Comparison of ENCODE assay signal across 28 cellular contexts in the genomic region with DNA sequence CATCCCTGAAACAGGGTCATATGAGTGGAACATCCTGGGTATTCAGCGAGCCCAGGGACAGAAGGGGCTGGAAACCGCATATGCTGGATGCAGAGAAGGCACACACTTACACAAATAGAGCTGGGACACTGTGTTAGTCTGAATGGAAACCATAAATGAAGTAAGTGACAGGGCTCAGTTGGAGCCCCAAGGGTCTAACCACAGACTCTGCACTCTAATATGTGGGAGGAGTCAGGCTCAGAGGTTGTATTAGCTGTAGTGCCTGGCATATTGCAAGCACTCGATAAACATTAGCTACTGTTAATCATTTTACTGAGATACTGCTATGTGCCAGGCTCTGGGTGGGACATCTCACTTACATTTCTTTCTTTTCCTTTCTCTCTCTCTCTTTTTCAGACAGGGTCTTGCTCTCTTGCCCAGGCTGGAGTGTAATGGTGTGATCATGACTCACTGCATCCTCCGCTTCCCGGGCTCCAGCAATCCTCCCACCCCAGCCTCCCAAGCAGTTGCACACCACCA. TPM values are rescaled to one million over a fixed set of nuclear protein-coding genes. Genes with fewer than 3 reads are reported as not detected.
"Had no signal": no experiment of that assay in that cellular context is flagged by ENCODE, and none has a peak within 500 bp of the region (broad histone marks: within the 10 kb centered on the region; RNA-seq: fewer than 3 reads in every experiment).

No MANE protein-coding gene starts in this region.

- H3K4me1 ChIP-seq: colonic mucosa, gastroesophageal sphincter had no signal

- H3K9me3 ChIP-seq: colonic mucosa, right lobe of liver, tibial nerve had no signal

- H3K4me3 ChIP-seq: colonic mucosa, gastroesophageal sphincter, hepatocyte, ovary, right lobe of liver, tibial nerve had no signal

- DNase-seq: activated CD4-positive, alpha-beta T cell treated with anti-CD3 and anti-CD28 coated beads for 1 hour; activated CD4-positive, alpha-beta T cell treated with anti-CD3 and anti-CD28 coated beads, Interleukin-2, amount 50 U/mL, for 1 hour; activated CD8-positive, alpha-beta T cell treated with anti-CD3 and anti-CD28 coated beads for 36 hours; activated naive CD4-positive, alpha-beta T cell; activated T-cell treated with anti-CD3 and anti-CD28 coated beads, Interleukin-2, amount 50 U/mL, for 4 hours; colonic mucosa; dorsolateral prefrontal cortex; effector memory CD4-positive, alpha-beta T cell; left cardiac atrium; mammary epithelial cell; ovary; right lobe of liver; stimulated activated CD4-positive, alpha-beta T cell treated with anti-CD3 and anti-CD28 coated beads, Interleukin-2, amount 100 ng/mL, for 48 hours; stimulated activated naive CD4-positive, alpha-beta T cell treated with Interleukin-2 at 50 U/mL for 16 hours; T1000 had no signal

- ATAC-seq: activated CD8-positive, alpha-beta T cell treated with anti-CD3 and anti-CD28 coated beads for 36 hours; activated T-cell treated with anti-CD3 and anti-CD28 coated beads, Interleukin-2, amount 50 U/mL, for 4 hours; gastroesophageal sphincter; left cardiac atrium; right lobe of liver had no signal

- H3K27ac ChIP-seq: colonic mucosa, gastroesophageal sphincter, hepatocyte, ovary, right lobe of liver, tibial nerve had no signal

- H3K36me3 ChIP-seq: colonic mucosa, gastroesophageal sphincter, ovary, right lobe of liver, tibial nerve had no signal

RNA-seq across cellular contexts. Expression of a gene that starts 6.5 kb away (rescaled TPM):
- total RNA-seq: activated T-cell treated with anti-CD3 and anti-CD28 coated beads, Interleukin-2, amount 50 U/mL, for 4 hours; bronchial epithelial cell; colonic mucosa; epithelial cell of proximal tubule; fibroblast of lung; fibroblast of villous mesenchyme; gastroesophageal sphincter; hepatocyte; mammary epithelial cell; mucosa of gallbladder; ovary; renal cortical epithelial cell; right lobe of liver; skeletal muscle tissue; tibial nerve; ureter had no signal

RNA-seq across cellular contexts. Expression of a gene that starts 37.7 kb away (rescaled TPM):
- total RNA-seq: activated CD8-positive, alpha-beta T cell treated with anti-CD3 and anti-CD28 coated beads for 36 hours; activated T-cell treated with anti-CD3 and anti-CD28 coated beads, Interleukin-2, amount 50 U/mL, for 4 hours; activated T-helper 2 cell treated with anti-CD3 and anti-CD28 coated beads, Interferon-gamma antibody, Interleukin-2, Interleukin-4, amounts not matched to agents 10 μg/mL and 5 μg/mL and 100 μg/mL, durations not matched to agents 14 hours and 24 hours and 36 hours; bronchial epithelial cell; colonic mucosa; epithelial cell of proximal tubule; fibroblast of lung; fibroblast of villous mesenchyme; gastroesophageal sphincter; hepatocyte; left cardiac atrium; liver; mammary epithelial cell; mucosa of gallbladder; ovary; renal cortical epithelial cell; right lobe of liver; skeletal muscle tissue; ureter had no signal
